ENCODE assay signal across 1 cellular context in the genomic region with DNA sequence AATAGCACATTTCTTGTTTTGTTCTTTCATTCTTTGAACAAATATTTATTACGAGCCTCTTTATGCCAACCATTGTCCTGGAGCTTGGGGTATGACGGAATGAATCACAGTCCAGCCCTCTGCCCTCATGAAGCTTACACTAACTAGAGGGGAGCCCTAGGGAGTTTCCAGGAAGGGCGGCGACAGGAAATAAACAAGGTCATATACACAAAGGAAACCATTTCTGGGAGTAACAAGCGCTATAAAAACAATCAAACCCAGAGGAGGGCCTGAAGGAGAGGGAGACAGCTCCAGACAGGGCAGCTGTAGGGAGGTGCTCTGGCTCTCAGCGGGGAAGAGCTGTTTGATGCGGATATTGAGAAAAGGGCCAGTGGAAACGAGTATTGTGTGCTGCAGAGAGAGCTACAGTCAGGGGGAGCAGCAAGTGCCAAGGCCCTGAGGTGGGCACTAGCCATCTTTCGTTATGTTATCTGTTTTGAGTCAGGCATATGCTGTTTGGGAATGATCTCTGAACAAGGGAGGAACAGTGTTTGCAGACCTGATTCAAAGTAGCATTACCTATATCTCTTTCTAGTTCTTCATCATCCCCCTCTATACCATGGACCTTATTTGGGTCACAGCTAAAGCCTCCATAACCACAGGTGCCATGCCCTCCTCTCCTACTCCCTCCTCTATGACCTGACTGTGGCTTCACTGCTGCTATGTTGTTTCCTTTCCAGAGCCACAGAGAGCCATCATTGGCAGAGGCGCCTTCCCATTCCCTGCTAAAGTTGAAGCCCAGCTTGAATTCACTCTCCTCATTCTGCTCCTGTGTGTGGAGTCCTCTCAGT.
TF ChIP-seq lines count a peak whose summit lies in the region.

No MANE protein-coding gene starts in this region.

TF ChIP-seq in HEK293, 187 proteins besides CTCF, POLR2A, EP300 and RAD21 (continued from another document):
- TF ChIP-seq REPIN1 (tag by site-specific recombination; IDR thresholded peaks at IDR 0.05; ENCODE audit: low read depth) (no peak), TRIM28 (IDR thresholded peaks at IDR 0.05; ENCODE audit: borderline replicate concordance, low read length) (peak; percentile 98), ZNF341 (tag by site-specific recombination; IDR thresholded peaks at IDR 0.05; ENCODE audit: low read depth) (peak; percentile 91), ZNF629 (tag by site-specific recombination; IDR thresholded peaks at IDR 0.05) (no peak), GLIS1 (tag by site-specific recombination; IDR thresholded peaks at IDR 0.05) (0 out of 2 replicates have a peak, but pooled peaks have one; percentile 26), ZNF530 (tag by site-specific recombination; IDR thresholded peaks at IDR 0.05; ENCODE audit: low read depth) (no peak), SETDB1 (IDR thresholded peaks at IDR 0.05; ENCODE audit: insufficient read length, low read length) (peak; percentile 80), SP7 (tag by site-specific recombination; IDR thresholded peaks at IDR 0.05) (peak; percentile 26; the same call in 1 of the 2 replicates)
- TF ChIP-seq, protein P1, sequence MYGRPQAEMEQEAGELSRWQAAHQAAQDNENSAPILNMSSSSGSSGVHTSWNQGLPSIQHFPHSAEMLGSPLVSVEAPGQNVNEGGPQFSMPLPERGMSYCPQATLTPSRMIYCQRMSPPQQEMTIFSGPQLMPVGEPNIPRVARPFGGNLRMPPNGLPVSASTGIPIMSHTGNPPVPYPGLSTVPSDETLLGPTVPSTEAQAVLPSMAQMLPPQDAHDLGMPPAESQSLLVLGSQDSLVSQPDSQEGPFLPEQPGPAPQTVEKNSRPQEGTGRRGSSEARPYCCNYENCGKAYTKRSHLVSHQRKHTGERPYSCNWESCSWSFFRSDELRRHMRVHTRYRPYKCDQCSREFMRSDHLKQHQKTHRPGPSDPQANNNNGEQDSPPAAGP (tag by site-specific recombination; IDR thresholded peaks at IDR 0.05) = peak; percentile 84
